Comparison of ENCODE assay signal across 1 cellular context in the genomic region with DNA sequence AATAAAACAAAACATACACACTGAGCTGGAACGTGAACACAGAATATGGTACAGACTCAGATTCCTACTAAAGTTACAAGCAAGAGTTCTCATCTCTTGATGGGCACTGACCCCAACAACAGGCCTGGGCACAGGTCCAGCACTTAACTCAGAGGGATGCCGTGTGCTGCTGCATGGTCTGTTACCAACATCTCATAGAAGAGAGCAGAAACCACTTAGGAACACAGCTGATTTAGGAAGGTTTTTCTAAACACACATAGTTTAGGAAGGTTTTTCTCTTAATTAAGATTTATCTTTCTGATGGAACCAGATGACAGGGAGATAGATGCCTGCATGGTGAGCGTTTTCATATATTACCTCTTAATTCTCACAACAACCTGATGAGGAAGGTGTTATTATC.
TF ChIP-seq lines count a peak whose summit lies in the region.

No MANE protein-coding gene starts in this region.

TF ChIP-seq in SK-N-SH treated with all-trans-retinoic acid at 6 μM for 48 hours, 23 proteins besides CTCF, POLR2A, EP300 and RAD21 (continued from another document):
- no peak for TF ChIP-seq PATZ1 (CRISPR knock-in tag; IDR thresholded peaks at IDR 0.05; ENCODE audit: borderline replicate concordance)
- TF ChIP-seq ARNTL (CRISPR knock-in tag; IDR thresholded peaks at IDR 0.05; ENCODE audit: borderline replicate concordance, low read depth), result no peak
- TF ChIP-seq TOX (CRISPR knock-in tag; IDR thresholded peaks at IDR 0.05; ENCODE audit: borderline replicate concordance), result no peak
- TF ChIP-seq, protein P1, sequence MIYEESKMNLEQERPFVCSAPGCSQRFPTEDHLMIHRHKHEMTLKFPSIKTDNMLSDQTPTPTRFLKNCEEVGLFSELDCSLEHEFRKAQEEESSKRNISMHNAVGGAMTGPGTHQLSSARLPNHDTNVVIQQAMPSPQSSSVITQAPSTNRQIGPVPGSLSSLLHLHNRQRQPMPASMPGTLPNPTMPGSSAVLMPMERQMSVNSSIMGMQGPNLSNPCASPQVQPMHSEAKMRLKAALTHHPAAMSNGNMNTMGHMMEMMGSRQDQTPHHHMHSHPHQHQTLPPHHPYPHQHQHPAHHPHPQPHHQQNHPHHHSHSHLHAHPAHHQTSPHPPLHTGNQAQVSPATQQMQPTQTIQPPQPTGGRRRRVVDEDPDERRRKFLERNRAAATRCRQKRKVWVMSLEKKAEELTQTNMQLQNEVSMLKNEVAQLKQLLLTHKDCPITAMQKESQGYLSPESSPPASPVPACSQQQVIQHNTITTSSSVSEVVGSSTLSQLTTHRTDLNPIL (CRISPR knock-in tag; IDR thresholded peaks at IDR 0.05; ENCODE audit: low read depth), result no peak
- no peak for TF ChIP-seq ZNF70 (CRISPR knock-in tag; IDR thresholded peaks at IDR 0.05)
